Comparison of ENCODE assay signal across 12 cellular contexts in genomic region chr16:66521227-66521626, GRCh38. TPM values are rescaled to one million over a fixed set of nuclear protein-coding genes. Genes with fewer than 3 reads are reported as not detected.
DNase-seq lines count a peak whose midpoint lies in the region; ATAC-seq lines count a peak whose summit lies in the region.
"Had no signal": no experiment of that assay in that cellular context is flagged by ENCODE, and none has a peak within 500 bp of the region (broad histone marks: within the 10 kb centered on the region; RNA-seq: fewer than 3 reads in every experiment).

No MANE protein-coding gene starts in this region.

- no peak overlapping the region for H3K4me3 ChIP-seq in stomach smooth muscle (ENCODE audit: low read length in 2 of 2)

- no peak for ATAC-seq in activated T-helper 17 cell treated with anti-CD3 and anti-CD28 coated beads, Interleukin-2, amount 50 U/mL, for 72 hours (replicated peaks)

- peaks cover 87% of the 10 kb centered on the region for H3K4me1 Mint-ChIP-seq in T-helper 2 cell treated with Interferon-gamma antibody and Interleukin-4, amounts not matched to agents 5 μg/mL and 100 μg/mL, for 36 hours (ENCODE audit: low read depth)
- H3K4me1 Mint-ChIP-seq in activated T-helper 17 cell treated with anti-CD3 and anti-CD28 coated beads, Interleukin-2, amount 50 U/mL, for 72 hours = peaks cover 64% of the 10 kb centered on the region
- peaks cover 94 to 96% of the 10 kb centered on the region in 2 donors for H3K4me1 Mint-ChIP-seq in immature natural killer cell

- peaks cover 40% of the 10 kb centered on the region for H3K4me1 ChIP-seq in stomach smooth muscle (ENCODE audit: control insufficient read depth, insufficient read depth, low read length)

- no peaks in the 10 kb centered on the region for H3K27me3 ChIP-seq in stomach smooth muscle (ENCODE audit: control insufficient read depth in 1 of 2, insufficient read depth in 2 of 2, low read length in 2 of 2)

- H3K27ac ChIP-seq in stomach smooth muscle (ENCODE audit: low read length) = peak overlapping the region; percentile 37

- DNase-seq in T-helper 2 cell treated with Interferon-gamma antibody and Interleukin-4, amounts not matched to agents 5 μg/mL and 100 μg/mL, for 36 hours (ENCODE audit: low spot score) = no peak
- DNase-seq in T-helper 2 cell (no peak), immature natural killer cell (no peak), AG20443 (ENCODE audit: low spot score) (no peak), germinal center (ENCODE audit: low spot score) (no peak), pons (ENCODE audit: low spot score) (no peak)
- DNase-seq: 8988T, occipital lobe, SIG-M5 had no signal

- no peak overlapping the region for H3K9ac ChIP-seq in stomach smooth muscle (ENCODE audit: low read length in 2 of 2)

- H3K27me3 Mint-ChIP-seq in T-helper 2 cell treated with Interferon-gamma antibody and Interleukin-4, amounts not matched to agents 5 μg/mL and 100 μg/mL, for 36 hours (ENCODE audit: low read depth) = no peaks in the 10 kb centered on the region
- no peaks in the 10 kb centered on the region for H3K27me3 Mint-ChIP-seq in activated T-helper 17 cell treated with anti-CD3 and anti-CD28 coated beads, Interleukin-2, amount 50 U/mL, for 72 hours
- peaks cover 6 to 17% (median 8%) of the 10 kb centered on the region in 3 donors for H3K27me3 Mint-ChIP-seq in immature natural killer cell (ENCODE audit: low read depth in 3 of 3)

- peak overlapping the region; percentile 90 for H3K27ac Mint-ChIP-seq in T-helper 2 cell treated with Interferon-gamma antibody and Interleukin-4, amounts not matched to agents 5 μg/mL and 100 μg/mL, for 36 hours
- peak overlapping the region; percentile 91 for H3K27ac Mint-ChIP-seq in activated T-helper 17 cell treated with anti-CD3 and anti-CD28 coated beads, Interleukin-2, amount 50 U/mL, for 72 hours
- peak overlapping the region; percentile 89 to 97 (median 93) for H3K27ac Mint-ChIP-seq in immature natural killer cell

- H3K36me3 Mint-ChIP-seq in T-helper 2 cell treated with Interferon-gamma antibody and Interleukin-4, amounts not matched to agents 5 μg/mL and 100 μg/mL, for 36 hours (ENCODE audit: low read depth) = peaks cover 22% of the 10 kb centered on the region
- peaks cover 8% of the 10 kb centered on the region for H3K36me3 Mint-ChIP-seq in activated T-helper 17 cell treated with anti-CD3 and anti-CD28 coated beads, Interleukin-2, amount 50 U/mL, for 72 hours (ENCODE audit: low read depth)
- H3K36me3 Mint-ChIP-seq in immature natural killer cell = peaks cover 0 to 4% (median 0%) of the 10 kb centered on the region in 3 donors

- no peaks in the 10 kb centered on the region for H3K9me3 ChIP-seq in stomach smooth muscle (ENCODE audit: control insufficient read depth in 2 of 2, low read length in 2 of 2)

- peaks cover 11 to 30% of the 10 kb centered on the region in 2 donors for H3K36me3 ChIP-seq in stomach smooth muscle (ENCODE audit: control insufficient read depth in 2 of 2, insufficient read depth in 2 of 2, low read length in 2 of 2)

- peak overlapping the region; percentile 63 for H3K4me3 Mint-ChIP-seq in T-helper 2 cell treated with Interferon-gamma antibody and Interleukin-4, amounts not matched to agents 5 μg/mL and 100 μg/mL, for 36 hours
- peak overlapping the region; percentile 76 for H3K4me3 Mint-ChIP-seq in activated T-helper 17 cell treated with anti-CD3 and anti-CD28 coated beads, Interleukin-2, amount 50 U/mL, for 72 hours
- peak overlapping the region; percentile 67 to 84 (median 80) for H3K4me3 Mint-ChIP-seq in immature natural killer cell

- H3K9me3 Mint-ChIP-seq in T-helper 2 cell treated with Interferon-gamma antibody and Interleukin-4, amounts not matched to agents 5 μg/mL and 100 μg/mL, for 36 hours = no peaks in the 10 kb centered on the region
- H3K9me3 Mint-ChIP-seq in activated T-helper 17 cell treated with anti-CD3 and anti-CD28 coated beads, Interleukin-2, amount 50 U/mL, for 72 hours = no peaks in the 10 kb centered on the region
- H3K9me3 Mint-ChIP-seq in immature natural killer cell = no peaks in the 10 kb centered on the region

RNA-seq across cellular contexts. Expression of gene TK2, which starts 28.7 kb away (rescaled TPM):
- total RNA-seq in activated T-helper 17 cell treated with anti-CD3 and anti-CD28 coated beads, Interleukin-2, amount 50 U/mL, for 72 hours = 1 to 10 TPM; 5.7 to 6.6 TPM
- polyA plus RNA-seq in immature natural killer cell = 10 to 100 TPM in 1 of 3 donors, 1 to 10 TPM in 2; 8.2 to 19.9 (median 9.8) TPM

RNA-seq across cellular contexts. Expression of gene CKLF, which starts 31.1 kb away (rescaled TPM):
- total RNA-seq in activated T-helper 17 cell treated with anti-CD3 and anti-CD28 coated beads, Interleukin-2, amount 50 U/mL, for 72 hours = 100 to 1,000 TPM; 117 to 155 TPM
- 100 to 1,000 TPM; 226 to 318 (median 229) TPM for polyA plus RNA-seq in immature natural killer cell

RNA-seq across cellular contexts. Expression of gene CMTM1, which starts 45.0 kb away (rescaled TPM):
- 10 to 100 TPM; 15.8 to 15.9 TPM for total RNA-seq in activated T-helper 17 cell treated with anti-CD3 and anti-CD28 coated beads, Interleukin-2, amount 50 U/mL, for 72 hours
- 1 to 10 TPM; 1.1 to 3.1 (median 2.2) TPM for polyA plus RNA-seq in immature natural killer cell

RNA-seq across cellular contexts. Expression of gene CMTM2, which starts 58.0 kb away (rescaled TPM):
- 1 to 10 TPM in 1 of 2 donors, under 1 TPM in 1; 0.78 to 1.3 TPM for total RNA-seq in activated T-helper 17 cell treated with anti-CD3 and anti-CD28 coated beads, Interleukin-2, amount 50 U/mL, for 72 hours
- polyA plus RNA-seq in immature natural killer cell = under 1 TPM in 1 of 3 donors, not detected in 2; 0.85 TPM
- total RNA-seq: dermis microvascular lymphatic vessel endothelial cell, occipital lobe had no signal
